ENCODE assay signal across 8 cellular contexts in the genomic region with DNA sequence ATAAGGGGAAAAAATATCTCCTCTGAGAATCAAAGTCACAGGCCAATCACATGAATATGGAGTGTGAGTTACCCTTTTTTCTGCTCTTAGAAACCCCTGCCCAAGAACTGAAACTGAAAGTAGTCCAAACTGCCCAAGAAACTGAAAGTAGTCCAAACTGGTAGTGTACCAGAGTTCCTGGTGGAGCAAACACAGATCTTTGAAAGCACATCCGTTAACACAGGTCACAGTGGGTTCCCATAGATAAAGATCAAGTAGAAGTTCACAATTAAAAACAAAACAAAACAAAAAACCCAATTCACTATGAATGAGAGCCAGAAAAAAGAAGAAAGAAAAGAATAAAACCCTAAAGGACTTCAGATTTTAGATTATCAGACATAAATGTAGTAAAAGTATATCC.
DNase-seq lines count a peak whose midpoint lies in the region; ATAC-seq, FAIRE-seq and TF ChIP-seq lines count a peak whose summit lies in the region.

No MANE protein-coding gene starts in this region.

- POLR2A ChIA-PET in WTC11 (lab: Charles Lee), result no interaction called here

- CTCF ChIA-PET in WTC11 (lab: Charles Lee), result no interaction called here

- H3K27me3 Mint-ChIP-seq in WTC11 (ENCODE audit: low read depth), result no peaks in the 10 kb centered on the region

- H3K4me3 Mint-ChIP-seq in stimulated activated effector memory CD8-positive, alpha-beta T cell treated with anti-CD3 and anti-CD28 coated beads, Interleukin-12 subunit alpha, Interleukin-12 subunit beta, amount 100 ng/mL, for 72 hours, result peak overlapping the region; percentile 30
- no peak overlapping the region for H3K4me3 Mint-ChIP-seq in WTC11

- TF ChIP-seq CTCF in GM13977 (IDR thresholded peaks at IDR 0.05; ENCODE audit: extremely low read depth, insufficient read depth, missing control alignments) (no peak), WTC11 (IDR thresholded peaks at IDR 0.05) (no peak)

- FAIRE-seq in A204.1 (lab: Jason Lieb, UNC), result peak; percentile 80

- H3K9me3 Mint-ChIP-seq in stimulated activated effector memory CD8-positive, alpha-beta T cell treated with anti-CD3 and anti-CD28 coated beads, Interleukin-12 subunit alpha, Interleukin-12 subunit beta, amount 100 ng/mL, for 72 hours, result no peaks in the 10 kb centered on the region
- H3K9me3 Mint-ChIP-seq in WTC11, result peaks cover 5% of the 10 kb centered on the region

- DNase-seq in GM13977 (ENCODE audit: low spot score) (peak; percentile 55), RKO (ENCODE audit: low spot score) (peak; percentile 81), fibroblast of peridontal ligament (ENCODE audit: extremely low read depth) (peak; percentile 73), WTC11 (ENCODE audit: low spot score) (no peak), NCI-H1092 (lab: John Stamatoyannopoulos, UW) (no peak)
- no peak for DNase-seq in stimulated activated effector memory CD8-positive, alpha-beta T cell treated with anti-CD3 and anti-CD28 coated beads, Interleukin-12 subunit alpha, Interleukin-12 subunit beta, amount 100 ng/mL, for 72 hours (ENCODE audit: low spot score in 2 of 2)

- in situ Hi-C loops in GM13977 (cut with MboI; ENCODE audit: low pct_unique_long_range_greater_than_20kb, low sequenced_read_pairs, unreplicated experiment), result no loop called here

- ATAC-seq in HG02870 (IDR thresholded peaks at IDR 0.05; ENCODE audit: unreplicated experiment) (peak; percentile 86), WTC11 (no peak)
- peak; percentile 74 for ATAC-seq in stimulated activated effector memory CD8-positive, alpha-beta T cell treated with anti-CD3 and anti-CD28 coated beads, Interleukin-12 subunit alpha, Interleukin-12 subunit beta, amount 100 ng/mL, for 72 hours

- H3K4me1 Mint-ChIP-seq in stimulated activated effector memory CD8-positive, alpha-beta T cell treated with anti-CD3 and anti-CD28 coated beads, Interleukin-12 subunit alpha, Interleukin-12 subunit beta, amount 100 ng/mL, for 72 hours, result peaks cover 7% of the 10 kb centered on the region
- H3K4me1 Mint-ChIP-seq in WTC11, result 0 out of 2 replicates have a peak, but pooled peaks cover 4% of the 10 kb centered on the region

- H3K36me3 Mint-ChIP-seq in stimulated activated effector memory CD8-positive, alpha-beta T cell treated with anti-CD3 and anti-CD28 coated beads, Interleukin-12 subunit alpha, Interleukin-12 subunit beta, amount 100 ng/mL, for 72 hours, result no peaks in the 10 kb centered on the region
- no peaks in the 10 kb centered on the region for H3K36me3 Mint-ChIP-seq in WTC11

- H3K27ac Mint-ChIP-seq in stimulated activated effector memory CD8-positive, alpha-beta T cell treated with anti-CD3 and anti-CD28 coated beads, Interleukin-12 subunit alpha, Interleukin-12 subunit beta, amount 100 ng/mL, for 72 hours, result peak overlapping the region; percentile 38
- no peak overlapping the region for H3K27ac Mint-ChIP-seq in WTC11

TF ChIP-seq in WTC11, 78 proteins besides CTCF, POLR2A, EP300 and RAD21:
- TF ChIP-seq ATF2 (CRISPR knock-in tag; IDR thresholded peaks at IDR 0.05; ENCODE audit: borderline replicate concordance, low read depth), result no peak
- TF ChIP-seq, protein P1, sequence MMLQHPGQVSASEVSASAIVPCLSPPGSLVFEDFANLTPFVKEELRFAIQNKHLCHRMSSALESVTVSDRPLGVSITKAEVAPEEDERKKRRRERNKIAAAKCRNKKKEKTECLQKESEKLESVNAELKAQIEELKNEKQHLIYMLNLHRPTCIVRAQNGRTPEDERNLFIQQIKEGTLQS (CRISPR knock-in tag; conservative IDR thresholded peaks at IDR 0.05), result no peak
- no peak for TF ChIP-seq NR1H2 (CRISPR knock-in tag; IDR thresholded peaks at IDR 0.05)
- no peak for TF ChIP-seq SP1 (CRISPR knock-in tag; conservative IDR thresholded peaks at IDR 0.05)
- no peak for TF ChIP-seq NFYB (CRISPR knock-in tag; conservative IDR thresholded peaks at IDR 0.05; ENCODE audit: low read depth)
- no peak for TF ChIP-seq ZNF671 (CRISPR knock-in tag; IDR thresholded peaks at IDR 0.05)
- no peak for TF ChIP-seq ETV6 (CRISPR knock-in tag; IDR thresholded peaks at IDR 0.05)
- TF ChIP-seq HMGA2 (CRISPR knock-in tag; IDR thresholded peaks at IDR 0.05), result no peak
- TF ChIP-seq, protein P2, sequence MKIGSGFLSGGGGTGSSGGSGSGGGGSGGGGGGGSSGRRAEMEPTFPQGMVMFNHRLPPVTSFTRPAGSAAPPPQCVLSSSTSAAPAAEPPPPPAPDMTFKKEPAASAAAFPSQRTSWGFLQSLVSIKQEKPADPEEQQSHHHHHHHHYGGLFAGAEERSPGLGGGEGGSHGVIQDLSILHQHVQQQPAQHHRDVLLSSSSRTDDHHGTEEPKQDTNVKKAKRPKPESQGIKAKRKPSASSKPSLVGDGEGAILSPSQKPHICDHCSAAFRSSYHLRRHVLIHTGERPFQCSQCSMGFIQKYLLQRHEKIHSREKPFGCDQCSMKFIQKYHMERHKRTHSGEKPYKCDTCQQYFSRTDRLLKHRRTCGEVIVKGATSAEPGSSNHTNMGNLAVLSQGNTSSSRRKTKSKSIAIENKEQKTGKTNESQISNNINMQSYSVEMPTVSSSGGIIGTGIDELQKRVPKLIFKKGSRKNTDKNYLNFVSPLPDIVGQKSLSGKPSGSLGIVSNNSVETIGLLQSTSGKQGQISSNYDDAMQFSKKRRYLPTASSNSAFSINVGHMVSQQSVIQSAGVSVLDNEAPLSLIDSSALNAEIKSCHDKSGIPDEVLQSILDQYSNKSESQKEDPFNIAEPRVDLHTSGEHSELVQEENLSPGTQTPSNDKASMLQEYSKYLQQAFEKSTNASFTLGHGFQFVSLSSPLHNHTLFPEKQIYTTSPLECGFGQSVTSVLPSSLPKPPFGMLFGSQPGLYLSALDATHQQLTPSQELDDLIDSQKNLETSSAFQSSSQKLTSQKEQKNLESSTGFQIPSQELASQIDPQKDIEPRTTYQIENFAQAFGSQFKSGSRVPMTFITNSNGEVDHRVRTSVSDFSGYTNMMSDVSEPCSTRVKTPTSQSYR (CRISPR knock-in tag; IDR thresholded peaks at IDR 0.05), result no peak
- TF ChIP-seq MXD4 (CRISPR knock-in tag; IDR thresholded peaks at IDR 0.05; ENCODE audit: borderline replicate concordance), result no peak
- TF ChIP-seq ZNF121 (CRISPR knock-in tag; IDR thresholded peaks at IDR 0.05), result no peak
- TF ChIP-seq, protein P3, sequence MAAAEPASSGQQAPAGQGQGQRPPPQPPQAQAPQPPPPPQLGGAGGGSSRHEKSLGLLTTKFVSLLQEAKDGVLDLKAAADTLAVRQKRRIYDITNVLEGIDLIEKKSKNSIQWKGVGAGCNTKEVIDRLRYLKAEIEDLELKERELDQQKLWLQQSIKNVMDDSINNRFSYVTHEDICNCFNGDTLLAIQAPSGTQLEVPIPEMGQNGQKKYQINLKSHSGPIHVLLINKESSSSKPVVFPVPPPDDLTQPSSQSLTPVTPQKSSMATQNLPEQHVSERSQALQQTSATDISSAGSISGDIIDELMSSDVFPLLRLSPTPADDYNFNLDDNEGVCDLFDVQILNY (CRISPR knock-in tag; IDR thresholded peaks at IDR 0.05), result no peak
- TF ChIP-seq TP53 (CRISPR knock-in tag; IDR thresholded peaks at IDR 0.05), result no peak
- TF ChIP-seq HMGXB4 (CRISPR knock-in tag; IDR thresholded peaks at IDR 0.05), result no peak

Comparison
In these comparisons a context has a peak if more than half of its experiments do, and no peak if none do; other contexts are left out.
1. DNase-seq: peak in GM13977 (single experiment), RKO (single experiment) and fibroblast of peridontal ligament (single experiment); none in stimulated activated effector memory CD8-positive, alpha-beta T cell treated with anti-CD3 and anti-CD28 coated beads, Interleukin-12 subunit alpha, Interleukin-12 subunit beta, amount 100 ng/mL, for 72 hours (0 of 2), WTC11 (single experiment) and NCI-H1092 (single experiment).